ENCODE assay signal across 1 cellular context in the genomic region with DNA sequence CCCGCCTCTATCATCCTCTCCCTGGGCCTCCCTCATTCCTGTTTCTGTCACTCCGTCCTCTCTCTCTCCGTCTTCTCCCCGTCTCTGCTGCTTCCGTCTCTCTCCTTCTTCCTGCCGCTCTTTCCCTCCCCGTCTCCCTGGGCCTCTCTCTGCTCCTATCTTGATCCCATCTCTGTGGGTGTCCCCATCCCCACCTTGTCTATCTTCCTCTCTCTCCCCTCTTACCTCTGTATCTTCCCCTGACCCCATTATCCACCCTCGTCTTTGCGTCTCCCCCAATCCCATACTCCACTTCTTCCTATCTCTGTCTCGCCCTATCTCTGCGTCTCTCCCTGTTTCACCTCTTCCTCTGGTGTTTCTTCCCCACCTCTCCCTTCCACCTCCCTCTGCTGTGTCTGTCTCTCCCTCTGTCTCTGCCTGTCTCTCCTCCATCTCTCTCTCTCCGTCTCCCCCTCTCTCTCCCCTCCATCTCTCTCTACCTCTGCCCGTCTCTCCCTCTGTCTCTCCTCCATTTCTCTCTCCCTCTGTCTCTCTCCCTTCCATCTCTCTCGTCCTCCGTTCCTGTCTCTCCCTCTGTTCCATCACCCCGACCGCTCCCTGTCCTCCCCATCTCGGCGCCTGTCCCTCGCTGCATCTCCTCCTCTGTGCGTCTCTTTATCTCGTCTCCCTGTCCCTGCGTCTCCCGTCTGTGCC.
A peak's percentile ranks its signal among the peaks of the same experiment; 100 is the strongest.
TF ChIP-seq lines count a peak whose summit lies in the region.

No MANE protein-coding gene starts in this region.

TF ChIP-seq in HEK293, 187 proteins besides CTCF, POLR2A, EP300 and RAD21 (continued from another document):
- no peak for TF ChIP-seq ZNF18 (tag by site-specific recombination; IDR thresholded peaks at IDR 0.05)
- no peak for TF ChIP-seq ZNF514 (tag by site-specific recombination; IDR thresholded peaks at IDR 0.05)
- no peak for TF ChIP-seq ZSCAN16 (tag by site-specific recombination; IDR thresholded peaks at IDR 0.05)
- TF ChIP-seq ZNF449 (tag by site-specific recombination; IDR thresholded peaks at IDR 0.05) = no peak
- TF ChIP-seq ZNF394 (tag by site-specific recombination; IDR thresholded peaks at IDR 0.05; ENCODE audit: borderline replicate concordance) = no peak
- no peak for TF ChIP-seq TCF7L2 (IDR thresholded peaks at IDR 0.05; ENCODE audit: borderline replicate concordance, low read depth, low read length)
- no peak for TF ChIP-seq RBAK (tag by site-specific recombination; IDR thresholded peaks at IDR 0.05)
- peak; percentile 68 for TF ChIP-seq ZNF341 (tag by site-specific recombination; IDR thresholded peaks at IDR 0.05; ENCODE audit: low read depth)
- peak; percentile 95 for TF ChIP-seq ZNF366 (tag by site-specific recombination; conservative IDR thresholded peaks at IDR 0.05)
- no peak for TF ChIP-seq ZNF561 (tag by site-specific recombination; IDR thresholded peaks at IDR 0.05; ENCODE audit: borderline replicate concordance)
- peak; percentile 45 for TF ChIP-seq SP2 (tag by site-specific recombination; IDR thresholded peaks at IDR 0.05)
- TF ChIP-seq ZNF776 (tag by site-specific recombination; IDR thresholded peaks at IDR 0.05; ENCODE audit: borderline replicate concordance) = no peak
- TF ChIP-seq ZNF548 (tag by site-specific recombination; IDR thresholded peaks at IDR 0.05) = no peak
- TF ChIP-seq PRDM1 (tag by site-specific recombination; IDR thresholded peaks at IDR 0.05) = peak; percentile 83
- TF ChIP-seq ZBTB8A (tag by site-specific recombination; IDR thresholded peaks at IDR 0.05) = no peak
- TF ChIP-seq KLF1 (tag by site-specific recombination; IDR thresholded peaks at IDR 0.05) = no peak
- no peak for TF ChIP-seq GLI2 (tag by site-specific recombination; IDR thresholded peaks at IDR 0.05; ENCODE audit: borderline replicate concordance, low read depth)
- TF ChIP-seq ZBTB21 (tag by site-specific recombination; IDR thresholded peaks at IDR 0.05) = no peak
- no peak for TF ChIP-seq ZNF114 (tag by site-specific recombination; IDR thresholded peaks at IDR 0.05)
- TF ChIP-seq ZNF426 (tag by site-specific recombination; IDR thresholded peaks at IDR 0.05) = no peak
- no peak for TF ChIP-seq ZNF248 (tag by site-specific recombination; IDR thresholded peaks at IDR 0.05)
- TF ChIP-seq, protein P1, sequence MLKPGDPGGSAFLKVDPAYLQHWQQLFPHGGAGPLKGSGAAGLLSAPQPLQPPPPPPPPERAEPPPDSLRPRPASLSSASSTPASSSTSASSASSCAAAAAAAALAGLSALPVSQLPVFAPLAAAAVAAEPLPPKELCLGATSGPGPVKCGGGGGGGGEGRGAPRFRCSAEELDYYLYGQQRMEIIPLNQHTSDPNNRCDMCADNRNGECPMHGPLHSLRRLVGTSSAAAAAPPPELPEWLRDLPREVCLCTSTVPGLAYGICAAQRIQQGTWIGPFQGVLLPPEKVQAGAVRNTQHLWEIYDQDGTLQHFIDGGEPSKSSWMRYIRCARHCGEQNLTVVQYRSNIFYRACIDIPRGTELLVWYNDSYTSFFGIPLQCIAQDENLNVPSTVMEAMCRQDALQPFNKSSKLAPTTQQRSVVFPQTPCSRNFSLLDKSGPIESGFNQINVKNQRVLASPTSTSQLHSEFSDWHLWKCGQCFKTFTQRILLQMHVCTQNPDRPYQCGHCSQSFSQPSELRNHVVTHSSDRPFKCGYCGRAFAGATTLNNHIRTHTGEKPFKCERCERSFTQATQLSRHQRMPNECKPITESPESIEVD (tag by site-specific recombination; IDR thresholded peaks at IDR 0.05) = no peak
- TF ChIP-seq ZNF600 (tag by site-specific recombination; IDR thresholded peaks at IDR 0.05) = peak; percentile 85
- no peak for TF ChIP-seq EGR2 (tag by site-specific recombination; IDR thresholded peaks at IDR 0.05; ENCODE audit: low read depth)
- no peak for TF ChIP-seq ZBTB1 (tag by site-specific recombination; IDR thresholded peaks at IDR 0.05)
- no peak for TF ChIP-seq ZNF175 (tag by site-specific recombination; IDR thresholded peaks at IDR 0.05)
- peak; percentile 25; the same call in 1 of the 2 replicates for TF ChIP-seq ZFHX2 (tag by site-specific recombination; conservative IDR thresholded peaks at IDR 0.05)
- no peak for TF ChIP-seq ZNF610 (tag by site-specific recombination; IDR thresholded peaks at IDR 0.05; ENCODE audit: borderline replicate concordance)
- TF ChIP-seq FEZF1 (tag by site-specific recombination; IDR thresholded peaks at IDR 0.05) = no peak
